In genomic region chr7:41603985-41604384, GRCh38 we compare ENCODE assay signal across 25 cellular contexts.
"Had no signal": no experiment of that assay in that cellular context is flagged by ENCODE, and none has a peak within 500 bp of the region (broad histone marks: within the 10 kb centered on the region; RNA-seq: fewer than 3 reads in every experiment).

No MANE protein-coding gene starts in this region.

- H3K4me3 Mint-ChIP-seq: dendritic cell treated with granulocyte-macrophage colony-stimulating factor and Interleukin-4, amounts not matched to agents 40 ng/mL and 50 ng/mL, for 4 days; effector memory CD8-positive, alpha-beta T cell; endodermal cell had no signal

- H3K27ac Mint-ChIP-seq: dendritic cell treated with granulocyte-macrophage colony-stimulating factor and Interleukin-4, amounts not matched to agents 40 ng/mL and 50 ng/mL, for 4 days; effector memory CD8-positive, alpha-beta T cell; endodermal cell had no signal

- H3K4me3 ChIP-seq: colonic mucosa, coronary artery, dorsolateral prefrontal cortex, esophagus muscularis mucosa, esophagus squamous epithelium, gastroesophageal sphincter, heart left ventricle, heart right ventricle, hepatocyte had no signal

- H3K36me3 ChIP-seq: colonic mucosa, esophagus muscularis mucosa, esophagus squamous epithelium, gastroesophageal sphincter, heart left ventricle, heart right ventricle had no signal

- ATAC-seq: effector memory CD8-positive, alpha-beta T cell; esophagus mucosa; foreskin keratinocyte; gastroesophageal sphincter; heart left ventricle; heart right ventricle had no signal

- DNase-seq: colonic mucosa; cortex of kidney; dermis blood vessel endothelial cell; dorsolateral prefrontal cortex; effector CD4-positive, alpha-beta T cell; effector CD8-positive, alpha-beta T cell; effector memory CD4-positive, alpha-beta T cell; effector memory CD8-positive, alpha-beta T cell; endodermal cell; erythroblast; esophagus squamous epithelium; foreskin fibroblast; foreskin keratinocyte; foreskin melanocyte; glutamatergic neuron; head of caudate nucleus; heart left ventricle; heart right ventricle had no signal

- H3K4me1 ChIP-seq: colonic mucosa, esophagus muscularis mucosa, esophagus squamous epithelium, foreskin keratinocyte, gastroesophageal sphincter, heart left ventricle, heart right ventricle had no signal

- H3K4me1 Mint-ChIP-seq: endodermal cell had no signal

- H3K9me3 Mint-ChIP-seq: dendritic cell treated with granulocyte-macrophage colony-stimulating factor and Interleukin-4, amounts not matched to agents 40 ng/mL and 50 ng/mL, for 4 days; effector memory CD8-positive, alpha-beta T cell; endodermal cell had no signal

- H3K27ac ChIP-seq: colonic mucosa, coronary artery, dorsolateral prefrontal cortex, epithelial cell of prostate, esophagus muscularis mucosa, esophagus squamous epithelium, foreskin keratinocyte, gastroesophageal sphincter, heart left ventricle, heart right ventricle, hepatocyte had no signal

- H3K27me3 ChIP-seq: colonic mucosa, dorsolateral prefrontal cortex, esophagus muscularis mucosa, esophagus squamous epithelium, foreskin keratinocyte, gastroesophageal sphincter, heart left ventricle, heart right ventricle, hepatocyte had no signal

- H3K27me3 Mint-ChIP-seq: dendritic cell treated with granulocyte-macrophage colony-stimulating factor and Interleukin-4, amounts not matched to agents 40 ng/mL and 50 ng/mL, for 4 days; effector memory CD8-positive, alpha-beta T cell had no signal

- H3K9me3 ChIP-seq: colonic mucosa, esophagus muscularis mucosa, esophagus squamous epithelium, gastroesophageal sphincter, heart left ventricle, heart right ventricle had no signal
